14 cellular contexts compared by ENCODE assay signal in the genomic region with DNA sequence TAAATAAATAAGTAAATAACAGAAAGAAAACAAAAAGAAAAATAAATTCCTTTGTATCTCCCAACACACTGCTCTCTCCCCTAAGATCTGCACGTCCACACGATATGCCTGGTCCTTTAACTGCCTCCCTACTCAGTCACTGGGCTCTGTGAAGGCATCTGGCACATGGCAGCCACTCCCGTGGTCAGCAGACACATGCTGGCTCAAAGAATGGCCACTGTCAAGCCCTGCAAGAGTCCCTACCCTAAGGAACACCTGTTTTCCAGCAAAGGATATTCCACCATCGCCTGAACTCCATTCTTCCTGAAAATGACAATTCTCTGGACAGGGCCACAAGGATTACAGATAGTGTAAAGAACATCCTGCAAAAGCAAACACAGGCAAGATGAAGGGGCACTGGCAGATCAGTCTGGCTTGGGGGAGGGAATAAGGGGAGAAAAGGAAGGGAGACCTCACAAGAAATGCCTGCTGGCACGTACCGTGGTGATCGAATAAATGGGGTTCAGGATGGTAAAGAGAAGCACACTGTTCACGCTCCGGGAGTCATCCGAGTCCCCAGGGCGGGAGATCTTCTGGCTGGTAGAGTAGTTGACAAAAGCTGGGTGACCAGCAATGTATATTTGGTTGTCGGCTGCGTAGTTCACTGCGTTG. TPM values are rescaled to one million over a fixed set of nuclear protein-coding genes. Genes with fewer than 3 reads are reported as not detected.
DNase-seq lines count a peak whose midpoint lies in the region; ATAC-seq and TF ChIP-seq lines count a peak whose summit lies in the region.
"Had no signal": no experiment of that assay in that cellular context is flagged by ENCODE, and none has a peak within 500 bp of the region (broad histone marks: within the 10 kb centered on the region; RNA-seq: fewer than 3 reads in every experiment).

No MANE protein-coding gene starts in this region.

- H3K4me3 Mint-ChIP-seq in CD8-positive, alpha-beta T cell, result peak overlapping the region; percentile 13
- H3K4me3 Mint-ChIP-seq in HFFc6 (no peak overlapping the region), osteocyte (ENCODE audit: unreplicated experiment) (no peak overlapping the region)
- H3K4me3 Mint-ChIP-seq in activated naive CD8-positive, alpha-beta T cell treated with anti-CD3 and anti-CD28 coated beads, Interleukin-2, amount 50 U/mL, for 24 hours, result peak overlapping the region; percentile 45
- H3K4me3 Mint-ChIP-seq: activated B cell treated with CpG ODN at 0.5 μM for 24 hours had no signal

- intact Hi-C loops in CD8-positive, alpha-beta T cell (cut with DNase I, micrococcal nuclease), result no loop called here
- intact Hi-C loops in testis (cut with DNase I; ENCODE audit: low total_unique reads), result no loop called here

- peaks cover 76% of the 10 kb centered on the region for H3K36me3 ChIP-seq in CD8-positive, alpha-beta T cell (ENCODE audit: insufficient read depth, low read length)
- H3K36me3 ChIP-seq in testis (ENCODE audit: low read depth, missing control alignments), result peaks cover 7% of the 10 kb centered on the region

- peaks cover 82% of the 10 kb centered on the region for H3K4me1 ChIP-seq in CD8-positive, alpha-beta T cell (ENCODE audit: insufficient read depth, low read length)
- peaks cover 24% of the 10 kb centered on the region for H3K4me1 ChIP-seq in testis

- peaks cover 83% of the 10 kb centered on the region for H3K36me3 Mint-ChIP-seq in CD8-positive, alpha-beta T cell
- H3K36me3 Mint-ChIP-seq in HFFc6 (ENCODE audit: low read depth), result peaks cover 70% of the 10 kb centered on the region
- H3K36me3 Mint-ChIP-seq in activated naive CD8-positive, alpha-beta T cell treated with anti-CD3 and anti-CD28 coated beads, Interleukin-2, amount 50 U/mL, for 24 hours (ENCODE audit: low read depth), result peaks cover 87% of the 10 kb centered on the region
- H3K36me3 Mint-ChIP-seq in osteocyte (ENCODE audit: unreplicated experiment), result peaks cover 56% of the 10 kb centered on the region

- 84 to 90% methylated on average over 14 of the region's 14 CpGs for WGBS in testis, 2 donors

- H3K27ac Mint-ChIP-seq in CD8-positive, alpha-beta T cell, result peak overlapping the region; percentile 45
- H3K27ac Mint-ChIP-seq in HFFc6 (peak overlapping the region; percentile 72), osteocyte (ENCODE audit: unreplicated experiment) (peak overlapping the region; percentile 13)
- H3K27ac Mint-ChIP-seq in activated naive CD8-positive, alpha-beta T cell treated with anti-CD3 and anti-CD28 coated beads, Interleukin-2, amount 50 U/mL, for 24 hours, result peak overlapping the region; percentile 83
- H3K27ac Mint-ChIP-seq: activated B cell treated with CpG ODN at 0.5 μM for 24 hours had no signal

- H3K27me3 ChIP-seq in CD8-positive, alpha-beta T cell (ENCODE audit: insufficient read depth, low read length), result no peaks in the 10 kb centered on the region
- H3K27me3 ChIP-seq in testis, result no peaks in the 10 kb centered on the region
- H3K27me3 ChIP-seq: cardiac muscle cell had no signal

- TF ChIP-seq CTCF in CD8-positive, alpha-beta T cell (IDR thresholded peaks at IDR 0.05), result no peak
- TF ChIP-seq CTCF in HFFc6 (IDR thresholded peaks at IDR 0.05), result no peak
- no peak for TF ChIP-seq CTCF in osteocyte (IDR thresholded peaks at IDR 0.05)
- TF ChIP-seq CTCF in testis (IDR thresholded peaks at IDR 0.05), result no peak

- H3K27me3 Mint-ChIP-seq in CD8-positive, alpha-beta T cell (ENCODE audit: low read depth), result no peaks in the 10 kb centered on the region
- H3K27me3 Mint-ChIP-seq in HFFc6 (ENCODE audit: insufficient read depth), result peaks cover 24% of the 10 kb centered on the region
- peaks cover 3% of the 10 kb centered on the region for H3K27me3 Mint-ChIP-seq in activated naive CD8-positive, alpha-beta T cell treated with anti-CD3 and anti-CD28 coated beads, Interleukin-2, amount 50 U/mL, for 24 hours
- no peaks in the 10 kb centered on the region for H3K27me3 Mint-ChIP-seq in osteocyte (ENCODE audit: unreplicated experiment)
- H3K27me3 Mint-ChIP-seq: activated B cell treated with CpG ODN at 0.5 μM for 24 hours had no signal

- H3K4me3 ChIP-seq in CD8-positive, alpha-beta T cell (ENCODE audit: low read depth, low read length), result no peak overlapping the region
- no peak overlapping the region for H3K4me3 ChIP-seq in testis
- H3K4me3 ChIP-seq: cardiac muscle cell had no signal

- H3K4me1 Mint-ChIP-seq in CD8-positive, alpha-beta T cell (ENCODE audit: low read depth), result peaks cover 75% of the 10 kb centered on the region
- peaks cover 57% of the 10 kb centered on the region for H3K4me1 Mint-ChIP-seq in HFFc6 (ENCODE audit: low read depth)
- peaks cover 92% of the 10 kb centered on the region for H3K4me1 Mint-ChIP-seq in activated naive CD8-positive, alpha-beta T cell treated with anti-CD3 and anti-CD28 coated beads, Interleukin-2, amount 50 U/mL, for 24 hours
- peaks cover 25% of the 10 kb centered on the region for H3K4me1 Mint-ChIP-seq in osteocyte (ENCODE audit: unreplicated experiment)

- DNase-seq in CD8-positive, alpha-beta T cell, result no peak
- DNase-seq in HFFc6, result no peak
- no peak for DNase-seq in activated naive CD8-positive, alpha-beta T cell treated with anti-CD3 and anti-CD28 coated beads, Interleukin-2, amount 50 U/mL, for 24 hours
- no peak for DNase-seq in osteocyte (ENCODE audit: extremely low spot score, unreplicated experiment)
- no peak for DNase-seq in NCI-H2227 treated with DMSO at 0.1 percent for 48 hours (lab: John Stamatoyannopoulos, UW)
- DNase-seq in 8988T, result no peak
- no peak for DNase-seq in testis
- DNase-seq: activated B cell treated with CpG ODN at 0.5 μM for 24 hours; NCI-H2107; NK-92 treated with Interleukin-12 subunit alpha and Interleukin-12 subunit beta, amount 100 ng/mL, for 24 hours; small intestine had no signal

- no peak overlapping the region for H3K27ac ChIP-seq in CD8-positive, alpha-beta T cell (ENCODE audit: low read depth, low read length)
- no peak overlapping the region for H3K27ac ChIP-seq in testis
- H3K27ac ChIP-seq: cardiac muscle cell had no signal

- no peaks in the 10 kb centered on the region for H3K9me3 ChIP-seq in CD8-positive, alpha-beta T cell (ENCODE audit: low read length)
- no peaks in the 10 kb centered on the region for H3K9me3 ChIP-seq in testis

- POLR2A ChIA-PET in CD8-positive, alpha-beta T cell (lab: Charles Lee), result interaction anchor here (1.2 to 1.7 kb wide), 2 partner anchors 10 to 14 kb away, joined by 3 to 4 read pairs; a partner anchor contains a TSS

- TF ChIP-seq POLR2A in testis (IDR thresholded peaks at IDR 0.05), result no peak

- H3K9me3 Mint-ChIP-seq in CD8-positive, alpha-beta T cell, result no peaks in the 10 kb centered on the region
- H3K9me3 Mint-ChIP-seq in HFFc6, result no peaks in the 10 kb centered on the region
- H3K9me3 Mint-ChIP-seq in activated naive CD8-positive, alpha-beta T cell treated with anti-CD3 and anti-CD28 coated beads, Interleukin-2, amount 50 U/mL, for 24 hours, result no peaks in the 10 kb centered on the region
- H3K9me3 Mint-ChIP-seq in osteocyte (ENCODE audit: unreplicated experiment), result no peaks in the 10 kb centered on the region
- H3K9me3 Mint-ChIP-seq: activated B cell treated with CpG ODN at 0.5 μM for 24 hours had no signal

- CTCF ChIA-PET in CD8-positive, alpha-beta T cell (lab: Charles Lee), result interaction anchor here (1.3 to 2.7 kb wide), 4 partner anchors 24 to 209 kb away, joined by 3 to 12 read pairs (median 4); a partner anchor contains a TSS

- no peak for ATAC-seq in CD8-positive, alpha-beta T cell
- ATAC-seq in activated naive CD8-positive, alpha-beta T cell treated with anti-CD3 and anti-CD28 coated beads, Interleukin-2, amount 50 U/mL, for 24 hours, result no peak

RNA-seq across cellular contexts. Expression of a gene that starts 4.3 kb away (rescaled TPM):
- 100 to 1,000 TPM; 615 to 625 TPM for total RNA-seq in CD8-positive, alpha-beta T cell
- 100 to 1,000 TPM; 337 to 467 (median 441) TPM for total RNA-seq in HFFc6 (2021; fragmentation: NEBNext Ultra II Directional; extraction: Animal tissue kit (Norgen Biotek cat#: 25700))
- total RNA-seq in osteocyte (262 and 277 TPM in 2 replicates), testis (100 to 1,000 TPM; 216 to 249 TPM)
- polyA plus RNA-seq in testis (ENCODE audit: insufficient read depth, low read depth, low replicate concordance), result 307 TPM

RNA-seq across cellular contexts. Expression of a gene that starts 13.9 kb away (rescaled TPM):
- 10 to 100 TPM; 30.1 to 32.8 TPM for total RNA-seq in CD8-positive, alpha-beta T cell
- total RNA-seq in HFFc6 (2021; fragmentation: NEBNext Ultra II Directional; extraction: Animal tissue kit (Norgen Biotek cat#: 25700)), result 10 to 100 TPM; 35.5 to 48.5 (median 45.6) TPM
- total RNA-seq in osteocyte, result 83.6 and 99.1 TPM in 2 replicates
- total RNA-seq in testis, result 100 to 1,000 TPM; 176 to 193 TPM
- polyA plus RNA-seq in testis (ENCODE audit: insufficient read depth, low read depth, low replicate concordance), result 217 TPM

RNA-seq across cellular contexts. Expression of a gene that starts 32.6 kb away (rescaled TPM):
- 10 to 100 TPM; 18.1 to 18.4 TPM for total RNA-seq in CD8-positive, alpha-beta T cell
- 1 to 10 TPM in 5 of 6 experiments, under 1 TPM in 1; 0.69 to 3.5 (median 1.7) TPM for total RNA-seq in HFFc6 (2021; fragmentation: NEBNext Ultra II Directional; extraction: Animal tissue kit (Norgen Biotek cat#: 25700))
- total RNA-seq in osteocyte, result 0.55 TPM in 1 of 2 replicates, not detected in the other
- total RNA-seq in testis, result 1 to 10 TPM; 3.0 to 5.2 TPM
- 2.6 TPM for polyA plus RNA-seq in testis (ENCODE audit: insufficient read depth, low read depth, low replicate concordance)

RNA-seq across cellular contexts. Expression of a gene that starts 32.8 kb away (rescaled TPM):
- total RNA-seq in CD8-positive, alpha-beta T cell, result 1 to 10 TPM; 1.8 to 3.4 TPM
- total RNA-seq in HFFc6 (2021; fragmentation: NEBNext Ultra II Directional; extraction: Animal tissue kit (Norgen Biotek cat#: 25700)), result under 1 TPM in 1 of 6 experiments, not detected in 5; 0.43 TPM
- total RNA-seq in osteocyte, result 0.31 TPM in 1 of 2 replicates, not detected in the other
- total RNA-seq in testis, result 1 to 10 TPM; 1.6 to 1.9 TPM
- polyA plus RNA-seq in testis (ENCODE audit: insufficient read depth, low read depth, low replicate concordance), result 1.6 TPM
- total RNA-seq: endothelial cell of umbilical vein, SK-MEL-5 had no signal

RNA-seq across cellular contexts. Expression of a gene that starts 53.9 kb away (rescaled TPM):
- 10 to 100 TPM; 90.6 to 95.1 TPM for total RNA-seq in CD8-positive, alpha-beta T cell
- total RNA-seq in HFFc6 (2021; fragmentation: NEBNext Ultra II Directional; extraction: Animal tissue kit (Norgen Biotek cat#: 25700)), result 10 to 100 TPM; 34.9 to 36.4 (median 35.6) TPM
- total RNA-seq in osteocyte, result 70.2 and 72.4 TPM in 2 replicates
- 100 to 1,000 TPM in 1 of 2 donors, 10 to 100 TPM in 1; 95.3 to 107 TPM for total RNA-seq in testis
- polyA plus RNA-seq in testis (ENCODE audit: insufficient read depth, low read depth, low replicate concordance), result 89.1 TPM

Comparison
In these comparisons a context has a peak if more than half of its experiments do, and no peak if none do; other contexts are left out.
1. H3K27ac Mint-ChIP-seq: peak in every context shown above with its lines; median percentile 83 in activated naive CD8-positive, alpha-beta T cell treated with anti-CD3 and anti-CD28 coated beads, Interleukin-2, amount 50 U/mL, for 24 hours; 72 in HFFc6; 45 in CD8-positive, alpha-beta T cell; 13 in osteocyte.
2. H3K4me3 Mint-ChIP-seq: peak in CD8-positive, alpha-beta T cell (single experiment) and activated naive CD8-positive, alpha-beta T cell treated with anti-CD3 and anti-CD28 coated beads, Interleukin-2, amount 50 U/mL, for 24 hours (single experiment); none in HFFc6 (single experiment) and osteocyte (single experiment).